13 cellular contexts compared by ENCODE assay signal in the genomic region with DNA sequence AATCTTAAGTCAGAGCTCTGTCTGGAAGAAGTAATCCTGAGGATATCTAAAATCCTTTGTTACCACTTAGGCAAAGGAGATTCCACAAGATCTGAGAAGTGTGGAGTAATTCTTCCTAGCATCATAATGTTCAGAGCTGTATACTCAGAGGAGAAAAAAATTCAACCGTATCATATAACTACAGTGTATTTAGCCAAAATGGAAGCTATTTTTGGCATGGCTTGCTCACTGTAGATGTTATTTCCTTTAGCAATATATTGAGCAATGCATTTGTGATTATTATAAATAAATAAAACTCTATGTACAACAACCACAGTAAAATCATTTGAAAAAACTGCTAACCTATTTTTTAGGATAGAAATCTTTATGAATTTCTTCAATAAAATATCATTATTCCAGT.
"Had no signal": no experiment of that assay in that cellular context is flagged by ENCODE, and none has a peak within 500 bp of the region (broad histone marks: within the 10 kb centered on the region; RNA-seq: fewer than 3 reads in every experiment).

No MANE protein-coding gene starts in this region.

- H3K4me1 ChIP-seq: parathyroid adenoma, right lobe of liver, spleen had no signal

- H3K9me3 ChIP-seq: neutrophil, right lobe of liver had no signal

- DNase-seq: activated CD4-positive, alpha-beta memory T cell treated with anti-CD3 and anti-CD28 coated beads for 36 hours; activated CD4-positive, alpha-beta T cell treated with anti-CD3 and anti-CD28 coated beads for 4 hours; activated T-cell treated with anti-CD3 and anti-CD28 coated beads for 4 hours; amygdala; mesendoderm; naive thymus-derived CD8-positive, alpha-beta T cell; right lobe of liver; spleen; stimulated activated naive B cell treated with anti-CD40 and anti-IgM and Interleukin-4, amounts not matched to agents 10 μg/mL and 1 μg/mL and 100 μg/mL, for 72 hours; WERI-Rb-1 had no signal

- ATAC-seq: naive thymus-derived CD8-positive, alpha-beta T cell; right lobe of liver; stimulated activated naive B cell treated with anti-CD40 and anti-IgM and Interleukin-4, amounts not matched to agents 10 μg/mL and 1 μg/mL and 100 μg/mL, for 72 hours had no signal

- H3K36me3 ChIP-seq: neutrophil, right lobe of liver, spleen, WERI-Rb-1 had no signal

- H3K27me3 ChIP-seq: neutrophil, right lobe of liver, spleen had no signal

- H3K4me3 ChIP-seq: right lobe of liver, spleen had no signal

- FAIRE-seq: colon had no signal

- H2AFZ ChIP-seq: parathyroid adenoma had no signal

- H3K27ac ChIP-seq: neutrophil, parathyroid adenoma, right lobe of liver, spleen, WERI-Rb-1 had no signal

- H3K9ac ChIP-seq: parathyroid adenoma had no signal
